In genomic region chr5:138337685-138338410, GRCh38 we compare ENCODE assay signal across 8 cellular contexts. TPM values are rescaled to one million over a fixed set of nuclear protein-coding genes. Genes with fewer than 3 reads are reported as not detected.
A peak's percentile ranks its signal among the peaks of the same experiment; 100 is the strongest.
DNase-seq lines count a peak whose midpoint lies in the region; ATAC-seq and TF ChIP-seq lines count a peak whose summit lies in the region.

FAM53C (plus strand) TSS chr5:138338266; CDS start chr5:138341336, 3,070 bp downstream.

- TF ChIP-seq CTCF in BE2C (IDR thresholded peaks at IDR 0.05; ENCODE audit: low read depth, low read length) (no peak), coronary artery (IDR thresholded peaks at IDR 0.05) (no peak)

- H3K27me3 ChIP-seq in BE2C = no peaks in the 10 kb centered on the region

- no peaks in the 10 kb centered on the region for H3K27me3 Mint-ChIP-seq in activated CD4-positive, alpha-beta T cell treated with anti-CD3 and anti-CD28 coated beads, Interleukin-2, amount 10 ng/mL, durations not matched to agents 7 days and 5 days

- peak within 1 kb of the TSS; percentile 93 to 98 for H3K27ac ChIP-seq in coronary artery

- peak; percentile 96 for DNase-seq in BE2C
- DNase-seq in GM19238 (ENCODE audit: insufficient read length, low spot score) = peak; percentile 88
- peak; percentile 88 to 96 for DNase-seq in NCI-H526 (lab: John Stamatoyannopoulos, UW)
- peak; percentile 92 for DNase-seq in activated CD4-positive, alpha-beta T cell treated with anti-CD3 and anti-CD28 coated beads, Interleukin-2, amount 10 ng/mL, durations not matched to agents 7 days and 5 days
- DNase-seq in coronary artery (ENCODE audit: low spot score) = peak; percentile 96
- DNase-seq in left lobe of liver (ENCODE audit: low spot score) = peak; percentile 96
- peak; percentile 92 to 93 for DNase-seq in stimulated activated CD4-positive, alpha-beta T cell treated with anti-CD3 and anti-CD28 coated beads, Interleukin-2, amount 100 ng/mL, for 24 hours

- peaks cover 14% of the 10 kb centered on the region for H3K36me3 Mint-ChIP-seq in activated CD4-positive, alpha-beta T cell treated with anti-CD3 and anti-CD28 coated beads, Interleukin-2, amount 10 ng/mL, durations not matched to agents 7 days and 5 days (ENCODE audit: low read depth)

- H3K4me3 Mint-ChIP-seq in activated CD4-positive, alpha-beta T cell treated with anti-CD3 and anti-CD28 coated beads, Interleukin-2, amount 10 ng/mL, durations not matched to agents 7 days and 5 days = peak within 1 kb of the TSS; percentile 83

- H3K27ac Mint-ChIP-seq in activated CD4-positive, alpha-beta T cell treated with anti-CD3 and anti-CD28 coated beads, Interleukin-2, amount 10 ng/mL, durations not matched to agents 7 days and 5 days = peak within 1 kb of the TSS; percentile 97

- peaks cover 44% of the 10 kb centered on the region for H3K4me1 Mint-ChIP-seq in activated CD4-positive, alpha-beta T cell treated with anti-CD3 and anti-CD28 coated beads, Interleukin-2, amount 10 ng/mL, durations not matched to agents 7 days and 5 days

- CTCF ChIA-PET in activated CD4-positive, alpha-beta T cell treated with anti-CD3 and anti-CD28 coated beads, Interleukin-2, amount 10 ng/mL, durations not matched to agents 7 days and 5 days (lab: Charles Lee) = interaction anchor here (17.5 kb wide), 1 partner anchor 13 kb away, joined by 444 read pairs; the partner anchor contains the start of gene KDM3B

- H3K9me3 Mint-ChIP-seq in activated CD4-positive, alpha-beta T cell treated with anti-CD3 and anti-CD28 coated beads, Interleukin-2, amount 10 ng/mL, durations not matched to agents 7 days and 5 days = no peaks in the 10 kb centered on the region

- H3K4me1 ChIP-seq in BE2C = no peaks in the 10 kb centered on the region; the same call in 1 of the 2 replicates

- H3K36me3 ChIP-seq in BE2C = peaks cover 6% of the 10 kb centered on the region

- POLR2A ChIA-PET in activated CD4-positive, alpha-beta T cell treated with anti-CD3 and anti-CD28 coated beads, Interleukin-2, amount 10 ng/mL, durations not matched to agents 7 days and 5 days (lab: Charles Lee) = interaction anchor here (0.6 to 1.7 kb wide), 3 partner anchors 9 to 1066 kb away, joined by 4 to 10 read pairs (median 4); no protein-coding TSS in a partner anchor

- ATAC-seq in HG03439 (IDR thresholded peaks at IDR 0.05; ENCODE audit: unreplicated experiment) (peak; percentile 82), left lobe of liver (peak; percentile 92)

- H3K9me3 ChIP-seq in BE2C = no peaks in the 10 kb centered on the region

- H3K4me3 ChIP-seq in BE2C (ENCODE audit: low read depth, low read length) (peak within 1 kb of the TSS; percentile 88), coronary artery (peak within 1 kb of the TSS; percentile 86)

RNA-seq across cellular contexts. Expression of gene FAM53C, which starts in this region (rescaled TPM):
- 40.1 TPM for polyA plus RNA-seq in BE2C (2012; ENCODE audit: insufficient read depth, insufficient read length, low read depth)
- 10 to 100 TPM; 23.7 to 25.5 TPM for total RNA-seq in activated CD4-positive, alpha-beta T cell treated with anti-CD3 and anti-CD28 coated beads, Interleukin-2, amount 10 ng/mL, durations not matched to agents 7 days and 5 days
- total RNA-seq in left lobe of liver = 10.4 TPM

Comparison
In these comparisons a context has a peak if more than half of its experiments do, and no peak if none do; other contexts are left out.
1. Peak in every context shown above with its lines: DNase-seq, ATAC-seq, H3K4me3 ChIP-seq and H3K27ac ChIP-seq.